1 cellular context compared by ENCODE assay signal in the genomic region with DNA sequence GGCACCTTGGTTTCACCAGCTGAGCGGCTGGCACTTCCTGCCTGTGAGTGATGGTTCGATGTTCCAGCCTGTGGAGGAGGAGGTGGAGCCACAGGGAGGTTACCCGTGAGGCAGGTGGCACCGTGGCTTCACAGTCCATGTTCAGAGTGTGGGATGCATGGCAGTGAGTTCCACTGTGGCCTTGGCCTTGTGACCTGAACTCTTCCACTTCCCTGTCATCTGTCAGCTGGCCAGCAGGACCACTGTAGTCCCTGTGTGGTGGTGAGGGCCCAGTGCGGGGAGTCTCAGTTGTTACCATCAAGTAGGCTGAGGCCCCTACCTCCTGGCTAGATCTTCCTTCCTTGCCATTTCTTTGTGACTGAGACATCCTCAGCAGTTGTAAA.
TF ChIP-seq lines count a peak whose summit lies in the region.

No MANE protein-coding gene starts in this region.

TF ChIP-seq in WTC11, 78 proteins besides CTCF, POLR2A, EP300 and RAD21:
- no peak for TF ChIP-seq TP53 (CRISPR knock-in tag; IDR thresholded peaks at IDR 0.05)
- TF ChIP-seq, protein P1, sequence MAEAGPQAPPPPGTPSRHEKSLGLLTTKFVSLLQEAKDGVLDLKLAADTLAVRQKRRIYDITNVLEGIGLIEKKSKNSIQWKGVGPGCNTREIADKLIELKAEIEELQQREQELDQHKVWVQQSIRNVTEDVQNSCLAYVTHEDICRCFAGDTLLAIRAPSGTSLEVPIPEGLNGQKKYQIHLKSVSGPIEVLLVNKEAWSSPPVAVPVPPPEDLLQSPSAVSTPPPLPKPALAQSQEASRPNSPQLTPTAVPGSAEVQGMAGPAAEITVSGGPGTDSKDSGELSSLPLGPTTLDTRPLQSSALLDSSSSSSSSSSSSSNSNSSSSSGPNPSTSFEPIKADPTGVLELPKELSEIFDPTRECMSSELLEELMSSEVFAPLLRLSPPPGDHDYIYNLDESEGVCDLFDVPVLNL (CRISPR knock-in tag; IDR thresholded peaks at IDR 0.05; ENCODE audit: borderline replicate concordance, low read depth) = no peak
- TF ChIP-seq, protein P2, sequence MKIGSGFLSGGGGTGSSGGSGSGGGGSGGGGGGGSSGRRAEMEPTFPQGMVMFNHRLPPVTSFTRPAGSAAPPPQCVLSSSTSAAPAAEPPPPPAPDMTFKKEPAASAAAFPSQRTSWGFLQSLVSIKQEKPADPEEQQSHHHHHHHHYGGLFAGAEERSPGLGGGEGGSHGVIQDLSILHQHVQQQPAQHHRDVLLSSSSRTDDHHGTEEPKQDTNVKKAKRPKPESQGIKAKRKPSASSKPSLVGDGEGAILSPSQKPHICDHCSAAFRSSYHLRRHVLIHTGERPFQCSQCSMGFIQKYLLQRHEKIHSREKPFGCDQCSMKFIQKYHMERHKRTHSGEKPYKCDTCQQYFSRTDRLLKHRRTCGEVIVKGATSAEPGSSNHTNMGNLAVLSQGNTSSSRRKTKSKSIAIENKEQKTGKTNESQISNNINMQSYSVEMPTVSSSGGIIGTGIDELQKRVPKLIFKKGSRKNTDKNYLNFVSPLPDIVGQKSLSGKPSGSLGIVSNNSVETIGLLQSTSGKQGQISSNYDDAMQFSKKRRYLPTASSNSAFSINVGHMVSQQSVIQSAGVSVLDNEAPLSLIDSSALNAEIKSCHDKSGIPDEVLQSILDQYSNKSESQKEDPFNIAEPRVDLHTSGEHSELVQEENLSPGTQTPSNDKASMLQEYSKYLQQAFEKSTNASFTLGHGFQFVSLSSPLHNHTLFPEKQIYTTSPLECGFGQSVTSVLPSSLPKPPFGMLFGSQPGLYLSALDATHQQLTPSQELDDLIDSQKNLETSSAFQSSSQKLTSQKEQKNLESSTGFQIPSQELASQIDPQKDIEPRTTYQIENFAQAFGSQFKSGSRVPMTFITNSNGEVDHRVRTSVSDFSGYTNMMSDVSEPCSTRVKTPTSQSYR (CRISPR knock-in tag; IDR thresholded peaks at IDR 0.05) = no peak
- no peak for TF ChIP-seq OVOL2 (CRISPR knock-in tag; IDR thresholded peaks at IDR 0.05; ENCODE audit: borderline replicate concordance)
